In the genomic region with DNA sequence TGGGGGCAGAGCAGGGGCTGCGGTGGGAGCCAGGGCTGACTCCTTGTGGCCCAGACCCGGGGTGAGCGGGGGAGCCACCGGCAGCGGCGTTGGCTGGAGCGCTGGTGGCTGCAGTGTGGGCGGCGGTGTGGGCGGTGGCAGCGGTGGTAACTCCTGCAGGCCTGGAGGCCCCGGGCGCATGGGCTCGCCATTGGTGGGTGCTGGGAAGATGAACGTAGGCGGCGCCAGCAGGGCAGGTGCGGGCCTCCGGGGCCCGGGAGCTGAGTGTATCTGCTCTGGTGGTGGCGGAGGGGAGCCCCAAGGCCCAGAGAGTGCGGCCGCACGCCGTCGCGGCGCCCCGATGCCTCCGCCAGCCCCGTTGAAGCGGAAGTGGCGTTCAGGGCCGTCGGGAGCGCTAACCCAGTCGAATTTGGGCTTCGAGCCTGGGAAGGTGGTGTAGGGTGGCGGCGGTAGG, we compare ENCODE assay signal across 19 cellular contexts. TPM values are rescaled to one million over a fixed set of nuclear protein-coding genes. Genes with fewer than 3 reads are reported as not detected.
DNase-seq lines count a peak whose midpoint lies in the region; ATAC-seq and TF ChIP-seq lines count a peak whose summit lies in the region.
"Had no signal": no experiment of that assay in that cellular context is flagged by ENCODE, and none has a peak within 500 bp of the region (broad histone marks: within the 10 kb centered on the region; RNA-seq: fewer than 3 reads in every experiment).

No MANE protein-coding gene starts in this region.

- H3K27ac Mint-ChIP-seq in activated B cell treated with CpG ODN at 0.5 μM for 24 hours = no peak overlapping the region
- H3K27ac Mint-ChIP-seq: CD4-positive, CD25-positive, alpha-beta regulatory T cell had no signal

- CTCF ChIA-PET in activated B cell treated with CpG ODN at 0.5 μM for 24 hours (lab: Charles Lee) = interaction anchor here (1.9 kb wide), 1 partner anchor 17 kb away, joined by 5 read pairs; a partner anchor contains a TSS

- peak overlapping the region; percentile 56; the same call in 1 of the 2 replicates for H3K9ac ChIP-seq in ES-I3 (ENCODE audit: low read depth, low read length)

- no peak for ATAC-seq in activated B cell treated with CpG ODN at 0.5 μM for 24 hours (ENCODE audit: low read depth)

- H3K4me1 Mint-ChIP-seq in activated B cell treated with CpG ODN at 0.5 μM for 24 hours = peaks cover 25% of the 10 kb centered on the region

- H3K36me3 Mint-ChIP-seq in activated B cell treated with CpG ODN at 0.5 μM for 24 hours (ENCODE audit: low read depth) = peaks cover 37% of the 10 kb centered on the region

- no peaks in the 10 kb centered on the region for H3K9me3 Mint-ChIP-seq in activated B cell treated with CpG ODN at 0.5 μM for 24 hours

- H3K4me1 ChIP-seq in ES-I3 (ENCODE audit: insufficient read depth, low read length) = peaks cover 5% of the 10 kb centered on the region

- peaks cover 18% of the 10 kb centered on the region for H3K27me3 Mint-ChIP-seq in activated B cell treated with CpG ODN at 0.5 μM for 24 hours

- TF ChIP-seq CTCF in activated B cell treated with CpG ODN at 0.5 μM for 24 hours (IDR thresholded peaks at IDR 0.05) = no peak

- POLR2A ChIA-PET in activated B cell treated with CpG ODN at 0.5 μM for 24 hours (lab: Charles Lee) = interaction anchor here (0.5 to 2.3 kb wide), 3 partner anchors 9 to 519 kb away, joined by 5 to 8 read pairs (median 6); a partner anchor contains a TSS

- DNase-seq in DMS53 (lab: John Stamatoyannopoulos, UW) (peak; percentile 69), DMS53 treated with DMSO at 0.1 percent for 48 hours (lab: John Stamatoyannopoulos, UW; ENCODE audit: unreplicated experiment) (no peak), activated B cell treated with CpG ODN at 0.5 μM for 24 hours (peak; percentile 24), islet precursor cell (peak; percentile 66), COR-L47 (lab: John Stamatoyannopoulos, UW) (no peak), hippocampal formation (lab: John Stamatoyannopoulos, UW) (no peak), AG08396 (ENCODE audit: low spot score) (no peak)
- DNase-seq: CD4-positive, CD25-positive, alpha-beta regulatory T cell; KG1; naive B cell; NCI-H2107; NCI-H524; stimulated activated CD4-positive, alpha-beta T cell treated with anti-CD3 and anti-CD28 coated beads, Interleukin-4, amount 100 ng/mL, for 24 hours; testis had no signal

- intact Hi-C loops in activated B cell treated with CpG ODN at 0.5 μM for 24 hours (cut with micrococcal nuclease) = no loop called here

- H3K36me3 ChIP-seq in ES-I3 (ENCODE audit: insufficient read depth, low read length) = peaks cover 11% of the 10 kb centered on the region; the same call in 1 of the 2 replicates

- H3K9me3 ChIP-seq in ES-I3 (ENCODE audit: control insufficient read depth, insufficient read depth, low read length) = no peaks in the 10 kb centered on the region
- H3K9me3 ChIP-seq: breast epithelium, gastrocnemius medialis, testis had no signal

- H3K4me3 Mint-ChIP-seq in activated B cell treated with CpG ODN at 0.5 μM for 24 hours = peak overlapping the region; percentile 28

RNA-seq across cellular contexts. Expression of a gene that starts 2.0 kb away (rescaled TPM):
- total RNA-seq in activated B cell treated with CpG ODN at 0.5 μM for 24 hours = 0.22 and 1.2 TPM in 2 replicates
- total RNA-seq: skeletal muscle tissue had no signal

RNA-seq across cellular contexts. Expression of a gene that starts 2.7 kb away (rescaled TPM):
- 0.44 and 2.4 TPM in 2 replicates for total RNA-seq in activated B cell treated with CpG ODN at 0.5 μM for 24 hours
- total RNA-seq: skeletal muscle tissue had no signal

RNA-seq across cellular contexts. Expression of a gene that starts 11.5 kb away (rescaled TPM):
- total RNA-seq in activated B cell treated with CpG ODN at 0.5 μM for 24 hours = 134 and 138 TPM in 2 replicates

RNA-seq across cellular contexts. Expression of a gene that starts 17.1 kb away (rescaled TPM):
- total RNA-seq in activated B cell treated with CpG ODN at 0.5 μM for 24 hours = 38.3 and 40.0 TPM in 2 replicates

RNA-seq across cellular contexts. Expression of a gene that starts 40.2 kb away (rescaled TPM):
- total RNA-seq in activated B cell treated with CpG ODN at 0.5 μM for 24 hours = 3.2 and 3.6 TPM in 2 replicates
- total RNA-seq: dermis microvascular lymphatic vessel endothelial cell had no signal

Comparison
In these comparisons a context has a peak if more than half of its experiments do, and no peak if none do; other contexts are left out.
1. DNase-seq: peak in DMS53 (single experiment), activated B cell treated with CpG ODN at 0.5 μM for 24 hours (single experiment) and islet precursor cell (single experiment); none in DMS53 treated with DMSO at 0.1 percent for 48 hours (single experiment), COR-L47 (single experiment), hippocampal formation (0 of 2) and AG08396 (single experiment).